8 cellular contexts compared by ENCODE assay signal in the genomic region with DNA sequence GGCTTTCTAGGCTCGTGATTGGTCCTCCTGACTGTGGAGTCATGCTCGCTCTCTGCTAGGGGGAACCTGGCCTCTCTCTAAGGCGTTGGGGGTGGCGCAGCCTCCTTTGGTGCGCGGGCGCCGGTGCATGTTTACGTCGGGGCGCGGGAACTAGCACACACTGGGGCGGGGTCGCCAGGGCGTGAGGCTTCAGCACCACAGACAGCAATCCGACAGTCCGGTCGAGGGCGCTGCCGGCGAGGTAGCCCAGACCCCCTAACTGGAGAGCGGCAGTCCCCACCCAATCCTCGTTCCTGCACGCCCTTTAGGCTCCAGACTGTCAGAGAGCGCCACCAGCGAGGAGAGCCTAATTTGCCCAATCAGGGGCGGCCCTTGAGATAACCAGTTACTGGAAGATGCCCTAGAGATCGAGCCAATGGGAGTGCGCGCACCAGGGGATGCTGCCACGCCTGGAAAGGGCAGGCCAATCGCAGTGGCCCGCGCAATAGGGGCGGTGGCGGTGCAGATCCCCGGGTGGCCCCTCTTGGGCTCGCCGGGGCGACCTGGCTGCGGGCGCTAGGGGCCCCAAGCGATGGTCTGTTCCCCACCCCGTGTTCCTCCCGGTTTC. TPM values are rescaled to one million over a fixed set of nuclear protein-coding genes. Genes with fewer than 3 reads are reported as not detected.
DNase-seq lines count a peak whose midpoint lies in the region; ATAC-seq lines count a peak whose summit lies in the region.

No MANE protein-coding gene starts in this region.

- H3K4me1 Mint-ChIP-seq in activated naive CD8-positive, alpha-beta T cell treated with anti-CD3 and anti-CD28 coated beads, Interleukin-2, amount 50 U/mL, for 24 hours: peaks cover 19% of the 10 kb centered on the region

- no peaks in the 10 kb centered on the region for H3K9me3 ChIP-seq in HAP-1

- H3K4me1 ChIP-seq in HAP-1 (peaks cover 5% of the 10 kb centered on the region), rectal smooth muscle tissue (ENCODE audit: control insufficient read depth, insufficient read depth, low read length) (no peaks in the 10 kb centered on the region)

- peaks cover 15% of the 10 kb centered on the region for H3K27me3 ChIP-seq in HAP-1 (ENCODE audit: low read depth)
- H3K27me3 ChIP-seq in rectal smooth muscle tissue (ENCODE audit: control insufficient read depth, insufficient read depth, low read length): peaks cover 31% of the 10 kb centered on the region

- peak; percentile 75 for DNase-seq in EL
- DNase-seq in HAP-1 (ENCODE audit: low spot score in 2 of 2): peak in 1 of 2 experiments; percentile 38
- DNase-seq in NCI-H1092 treated with DMSO at 0.1 percent for 48 hours (lab: John Stamatoyannopoulos, UW): peak; percentile 96
- peak; percentile 53 for DNase-seq in SKM-1 (lab: John Stamatoyannopoulos, UW; ENCODE audit: unreplicated experiment)
- peak; percentile 85 for DNase-seq in activated naive CD8-positive, alpha-beta T cell treated with anti-CD3 and anti-CD28 coated beads, Interleukin-2, amount 50 U/mL, for 24 hours
- DNase-seq in left cardiac atrium: peak; percentile 84
- no peak for DNase-seq in MV-4-11 (lab: John Stamatoyannopoulos, UW)

- no peaks in the 10 kb centered on the region for H3K9me3 Mint-ChIP-seq in activated naive CD8-positive, alpha-beta T cell treated with anti-CD3 and anti-CD28 coated beads, Interleukin-2, amount 50 U/mL, for 24 hours

- peak overlapping the region; percentile 76 for H3K27ac Mint-ChIP-seq in activated naive CD8-positive, alpha-beta T cell treated with anti-CD3 and anti-CD28 coated beads, Interleukin-2, amount 50 U/mL, for 24 hours

- ATAC-seq in activated naive CD8-positive, alpha-beta T cell treated with anti-CD3 and anti-CD28 coated beads, Interleukin-2, amount 50 U/mL, for 24 hours: peak; percentile 89
- ATAC-seq in left cardiac atrium: peak; percentile 63 to 80

- H3K4me3 ChIP-seq in HAP-1 (peak overlapping the region; percentile 6; the same call in 1 of the 2 replicates), rectal smooth muscle tissue (ENCODE audit: low read length) (peak overlapping the region; percentile 20)

- H3K27ac ChIP-seq in rectal smooth muscle tissue (ENCODE audit: low read depth, low read length): no peak overlapping the region

- H3K36me3 ChIP-seq in HAP-1 (replicated peaks) (no peaks in the 10 kb centered on the region), rectal smooth muscle tissue (ENCODE audit: control insufficient read depth, insufficient read depth, low read length) (peaks cover 2% of the 10 kb centered on the region)

- intact Hi-C loops in left cardiac atrium (cut with DNase I): loop anchor here in 1 of 2 donors (10.0 kb wide), 1 partner anchor 187 kb away; a partner anchor contains a TSS

- no peak overlapping the region for H3K9ac ChIP-seq in rectal smooth muscle tissue (ENCODE audit: low read length)

- H3K27me3 Mint-ChIP-seq in activated naive CD8-positive, alpha-beta T cell treated with anti-CD3 and anti-CD28 coated beads, Interleukin-2, amount 50 U/mL, for 24 hours: peaks cover 26% of the 10 kb centered on the region

- H3K4me3 Mint-ChIP-seq in activated naive CD8-positive, alpha-beta T cell treated with anti-CD3 and anti-CD28 coated beads, Interleukin-2, amount 50 U/mL, for 24 hours: peak overlapping the region; percentile 73

- peaks cover 6% of the 10 kb centered on the region for H3K36me3 Mint-ChIP-seq in activated naive CD8-positive, alpha-beta T cell treated with anti-CD3 and anti-CD28 coated beads, Interleukin-2, amount 50 U/mL, for 24 hours (ENCODE audit: low read depth)

- in situ Hi-C loops in HAP-1 (cut with MboI; ENCODE audit: low sequenced_read_pairs): loop anchor here (10.0 kb wide), 1 partner anchor 187 kb away; a partner anchor contains a TSS

RNA-seq across cellular contexts. Expression of a gene that starts 1.0 kb away (rescaled TPM):
- under 1 TPM; 0.24 to 0.50 TPM for total RNA-seq in left cardiac atrium

RNA-seq across cellular contexts. Expression of a gene that starts 23.8 kb away (rescaled TPM):
- total RNA-seq in left cardiac atrium: 1 to 10 TPM; 3.7 to 4.9 TPM

RNA-seq across cellular contexts. Expression of a gene that starts 46.4 kb away (rescaled TPM):
- 100 to 1,000 TPM; 132 to 139 TPM for total RNA-seq in left cardiac atrium

RNA-seq across cellular contexts. Expression of a gene that starts 47.0 kb away (rescaled TPM):
- total RNA-seq in left cardiac atrium: under 1 TPM; 0.56 to 0.68 TPM

RNA-seq across cellular contexts. Expression of a gene that starts 47.1 kb away (rescaled TPM):
- total RNA-seq in left cardiac atrium: 100 to 1,000 TPM in 1 of 2 donors, 10 to 100 TPM in 1; 99.4 to 105 TPM
